Comparison of ENCODE assay signal across 1 cellular context in genomic region chr10:3786295-3786981, GRCh38.
TF ChIP-seq lines count a peak whose summit lies in the region.

No MANE protein-coding gene starts in this region.

TF ChIP-seq in GM23338, 12 proteins besides CTCF, POLR2A, EP300 and RAD21 (continued from another document):
- TF ChIP-seq, protein P1, sequence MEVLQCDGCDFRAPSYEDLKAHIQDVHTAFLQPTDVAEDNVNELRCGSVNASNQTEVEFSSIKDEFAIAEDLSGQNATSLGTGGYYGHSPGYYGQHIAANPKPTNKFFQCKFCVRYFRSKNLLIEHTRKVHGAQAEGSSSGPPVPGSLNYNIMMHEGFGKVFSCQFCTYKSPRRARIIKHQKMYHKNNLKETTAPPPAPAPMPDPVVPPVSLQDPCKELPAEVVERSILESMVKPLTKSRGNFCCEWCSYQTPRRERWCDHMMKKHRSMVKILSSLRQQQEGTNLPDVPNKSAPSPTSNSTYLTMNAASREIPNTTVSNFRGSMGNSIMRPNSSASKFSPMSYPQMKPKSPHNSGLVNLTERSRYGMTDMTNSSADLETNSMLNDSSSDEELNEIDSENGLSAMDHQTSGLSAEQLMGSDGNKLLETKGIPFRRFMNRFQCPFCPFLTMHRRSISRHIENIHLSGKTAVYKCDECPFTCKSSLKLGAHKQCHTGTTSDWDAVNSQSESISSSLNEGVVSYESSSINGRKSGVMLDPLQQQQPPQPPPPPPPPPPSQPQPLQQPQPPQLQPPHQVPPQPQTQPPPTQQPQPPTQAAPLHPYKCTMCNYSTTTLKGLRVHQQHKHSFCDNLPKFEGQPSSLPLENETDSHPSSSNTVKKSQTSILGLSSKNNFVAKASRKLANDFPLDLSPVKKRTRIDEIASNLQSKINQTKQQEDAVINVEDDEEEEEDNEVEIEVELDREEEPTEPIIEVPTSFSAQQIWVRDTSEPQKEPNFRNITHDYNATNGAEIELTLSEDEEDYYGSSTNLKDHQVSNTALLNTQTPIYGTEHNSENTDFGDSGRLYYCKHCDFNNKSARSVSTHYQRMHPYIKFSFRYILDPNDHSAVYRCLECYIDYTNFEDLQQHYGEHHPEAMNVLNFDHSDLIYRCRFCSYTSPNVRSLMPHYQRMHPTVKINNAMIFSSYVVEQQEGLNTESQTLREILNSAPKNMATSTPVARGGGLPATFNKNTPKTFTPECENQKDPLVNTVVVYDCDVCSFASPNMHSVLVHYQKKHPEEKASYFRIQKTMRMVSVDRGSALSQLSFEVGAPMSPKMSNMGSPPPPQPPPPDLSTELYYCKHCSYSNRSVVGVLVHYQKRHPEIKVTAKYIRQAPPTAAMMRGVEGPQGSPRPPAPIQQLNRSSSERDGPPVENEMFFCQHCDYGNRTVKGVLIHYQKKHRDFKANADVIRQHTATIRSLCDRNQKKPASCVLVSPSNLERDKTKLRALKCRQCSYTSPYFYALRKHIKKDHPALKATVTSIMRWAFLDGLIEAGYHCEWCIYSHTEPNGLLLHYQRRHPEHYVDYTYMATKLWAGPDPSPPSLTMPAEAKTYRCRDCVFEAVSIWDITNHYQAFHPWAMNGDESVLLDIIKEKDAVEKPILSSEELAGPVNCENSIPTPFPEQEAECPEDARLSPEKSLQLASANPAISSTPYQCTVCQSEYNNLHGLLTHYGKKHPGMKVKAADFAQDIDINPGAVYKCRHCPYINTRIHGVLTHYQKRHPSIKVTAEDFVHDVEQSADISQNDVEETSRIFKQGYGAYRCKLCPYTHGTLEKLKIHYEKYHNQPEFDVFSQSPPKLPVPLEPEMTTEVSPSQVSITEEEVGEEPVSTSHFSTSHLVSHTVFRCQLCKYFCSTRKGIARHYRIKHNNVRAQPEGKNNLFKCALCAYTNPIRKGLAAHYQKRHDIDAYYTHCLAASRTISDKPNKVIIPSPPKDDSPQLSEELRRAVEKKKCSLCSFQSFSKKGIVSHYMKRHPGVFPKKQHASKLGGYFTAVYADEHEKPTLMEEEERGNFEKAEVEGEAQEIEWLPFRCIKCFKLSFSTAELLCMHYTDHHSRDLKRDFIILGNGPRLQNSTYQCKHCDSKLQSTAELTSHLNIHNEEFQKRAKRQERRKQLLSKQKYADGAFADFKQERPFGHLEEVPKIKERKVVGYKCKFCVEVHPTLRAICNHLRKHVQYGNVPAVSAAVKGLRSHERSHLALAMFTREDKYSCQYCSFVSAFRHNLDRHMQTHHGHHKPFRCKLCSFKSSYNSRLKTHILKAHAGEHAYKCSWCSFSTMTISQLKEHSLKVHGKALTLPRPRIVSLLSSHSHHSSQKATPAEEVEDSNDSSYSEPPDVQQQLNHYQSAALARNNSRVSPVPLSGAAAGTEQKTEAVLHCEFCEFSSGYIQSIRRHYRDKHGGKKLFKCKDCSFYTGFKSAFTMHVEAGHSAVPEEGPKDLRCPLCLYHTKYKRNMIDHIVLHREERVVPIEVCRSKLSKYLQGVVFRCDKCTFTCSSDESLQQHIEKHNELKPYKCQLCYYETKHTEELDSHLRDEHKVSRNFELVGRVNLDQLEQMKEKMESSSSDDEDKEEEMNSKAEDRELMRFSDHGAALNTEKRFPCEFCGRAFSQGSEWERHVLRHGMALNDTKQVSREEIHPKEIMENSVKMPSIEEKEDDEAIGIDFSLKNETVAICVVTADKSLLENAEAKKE (CRISPR knock-in tag; IDR thresholded peaks at IDR 0.05) = no peak
- TF ChIP-seq JUNB (IDR thresholded peaks at IDR 0.05; ENCODE audit: unreplicated experiment) = no peak
